In genomic region chr4:63541828-63542227, GRCh38 we compare ENCODE assay signal across 36 cellular contexts.
"Had no signal": no experiment of that assay in that cellular context is flagged by ENCODE, and none has a peak within 500 bp of the region (broad histone marks: within the 10 kb centered on the region; RNA-seq: fewer than 3 reads in every experiment).

No MANE protein-coding gene starts in this region.

- ATAC-seq: activated CD8-positive, alpha-beta T cell treated with anti-CD3 and anti-CD28 coated beads for 36 hours; activated naive CD8-positive, alpha-beta T cell treated with anti-CD3 and anti-CD28 coated beads, Interleukin-2, amount 50 U/mL, for 24 hours; activated T-cell treated with anti-CD3 and anti-CD28 coated beads, Interleukin-2, amount 50 U/mL, for 4 hours; activated T-cell treated with anti-CD3 and anti-CD28 coated beads, Interleukin-2, amount 50 U/mL, for 72 hours; activated T-helper 17 cell treated with anti-CD3 and anti-CD28 coated beads, Interleukin-2, amount 50 U/mL, for 72 hours had no signal

- H3K27me3 ChIP-seq: ascending aorta, cardiac muscle cell had no signal

- H3K27ac ChIP-seq: ascending aorta, cardiac muscle cell, VCaP had no signal

- H3K27me3 Mint-ChIP-seq: activated B cell treated with CpG ODN at 0.5 μM for 24 hours; activated CD4-positive, alpha-beta memory T cell treated with anti-CD3 and anti-CD28 coated beads for 36 hours; activated CD4-positive, alpha-beta T cell treated with anti-CD3 and anti-CD28 coated beads, Interleukin-2, amount 10 ng/mL, durations not matched to agents 24 days and 14 days; activated CD8-positive, alpha-beta T cell treated with anti-CD3 and anti-CD28 coated beads for 36 hours; activated naive CD4-positive, alpha-beta T cell treated with anti-CD3 and anti-CD28 coated beads, Interleukin-2, amount 10 ng/mL, durations not matched to agents 7 days and 5 days; activated naive CD4-positive, alpha-beta T cell treated with anti-CD3 and anti-CD28 coated beads, Interleukin-2, amount 50 U/mL, for 24 hours; activated naive CD8-positive, alpha-beta T cell; activated naive CD8-positive, alpha-beta T cell treated with anti-CD3 and anti-CD28 coated beads, Interleukin-2, amount 10 ng/mL, durations not matched to agents 7 days and 5 days; activated naive CD8-positive, alpha-beta T cell treated with anti-CD3 and anti-CD28 coated beads, Interleukin-2, amount 50 U/mL, for 24 hours; activated T-helper 17 cell treated with anti-CD3 and anti-CD28 coated beads, Interleukin-2, amount 50 U/mL, for 72 hours; central memory CD8-positive, alpha-beta T cell had no signal

- H3K4me3 Mint-ChIP-seq: activated B cell treated with CpG ODN at 0.5 μM for 24 hours; activated CD4-positive, alpha-beta memory T cell treated with anti-CD3 and anti-CD28 coated beads for 36 hours; activated CD4-positive, alpha-beta T cell treated with anti-CD3 and anti-CD28 coated beads, Interleukin-2, amount 10 ng/mL, durations not matched to agents 24 days and 14 days; activated CD8-positive, alpha-beta T cell treated with anti-CD3 and anti-CD28 coated beads for 36 hours; activated naive CD4-positive, alpha-beta T cell treated with anti-CD3 and anti-CD28 coated beads, Interleukin-2, amount 10 ng/mL, durations not matched to agents 7 days and 5 days; activated naive CD4-positive, alpha-beta T cell treated with anti-CD3 and anti-CD28 coated beads, Interleukin-2, amount 50 U/mL, for 24 hours; activated naive CD8-positive, alpha-beta T cell; activated naive CD8-positive, alpha-beta T cell treated with anti-CD3 and anti-CD28 coated beads, Interleukin-2, amount 10 ng/mL, durations not matched to agents 7 days and 5 days; activated naive CD8-positive, alpha-beta T cell treated with anti-CD3 and anti-CD28 coated beads, Interleukin-2, amount 50 U/mL, for 24 hours; activated T-cell treated with anti-CD3 and anti-CD28 coated beads, Interleukin-2, amount 50 U/mL, for 4 hours; activated T-cell treated with anti-CD3 and anti-CD28 coated beads, Interleukin-2, amount 50 U/mL, for 72 hours; activated T-helper 1 cell treated with anti-CD3 and anti-CD28 coated beads, Interleukin-12 subunit alpha, Interleukin-12 subunit beta, Interleukin-2, Interleukin-4 antibody, amounts not matched to agents 30 ng/mL and 10 ng/mL and 1 ng/mL, durations not matched to agents 14 hours and 24 hours and 36 hours; activated T-helper 17 cell treated with anti-CD3 and anti-CD28 coated beads, Interleukin-2, amount 50 U/mL, for 72 hours; brain; central memory CD8-positive, alpha-beta T cell; T-helper 1 cell treated with Interleukin-12 subunit alpha and Interleukin-12 subunit beta and Interleukin-4 antibody, amounts not matched to agents 30 μg/mL and 1 μg/mL, for 36 hours; T-helper 2 cell treated with Interferon-gamma antibody and Interleukin-4, amounts not matched to agents 5 μg/mL and 100 μg/mL, for 36 hours had no signal

- H3K4me1 ChIP-seq: ascending aorta had no signal

- H3K27ac Mint-ChIP-seq: activated B cell treated with CpG ODN at 0.5 μM for 24 hours; activated CD4-positive, alpha-beta memory T cell treated with anti-CD3 and anti-CD28 coated beads for 36 hours; activated CD4-positive, alpha-beta T cell treated with anti-CD3 and anti-CD28 coated beads, Interleukin-2, amount 10 ng/mL, durations not matched to agents 24 days and 14 days; activated CD8-positive, alpha-beta T cell treated with anti-CD3 and anti-CD28 coated beads for 36 hours; activated naive CD4-positive, alpha-beta T cell treated with anti-CD3 and anti-CD28 coated beads, Interleukin-2, amount 10 ng/mL, durations not matched to agents 7 days and 5 days; activated naive CD4-positive, alpha-beta T cell treated with anti-CD3 and anti-CD28 coated beads, Interleukin-2, amount 50 U/mL, for 24 hours; activated naive CD8-positive, alpha-beta T cell; activated naive CD8-positive, alpha-beta T cell treated with anti-CD3 and anti-CD28 coated beads, Interleukin-2, amount 10 ng/mL, durations not matched to agents 7 days and 5 days; activated naive CD8-positive, alpha-beta T cell treated with anti-CD3 and anti-CD28 coated beads, Interleukin-2, amount 50 U/mL, for 24 hours; activated T-cell treated with anti-CD3 and anti-CD28 coated beads, Interleukin-2, amount 50 U/mL, for 72 hours; activated T-helper 1 cell treated with anti-CD3 and anti-CD28 coated beads, Interleukin-12 subunit alpha, Interleukin-12 subunit beta, Interleukin-2, Interleukin-4 antibody, amounts not matched to agents 30 ng/mL and 10 ng/mL and 1 ng/mL, durations not matched to agents 14 hours and 24 hours and 36 hours; activated T-helper 17 cell treated with anti-CD3 and anti-CD28 coated beads, Interleukin-2, amount 50 U/mL, for 72 hours; brain; T-helper 1 cell treated with Interleukin-12 subunit alpha and Interleukin-12 subunit beta and Interleukin-4 antibody, amounts not matched to agents 30 μg/mL and 1 μg/mL, for 36 hours; T-helper 2 cell treated with Interferon-gamma antibody and Interleukin-4, amounts not matched to agents 5 μg/mL and 100 μg/mL, for 36 hours had no signal

- DNase-seq: activated B cell treated with CpG ODN at 0.5 μM for 24 hours; activated CD4-positive, alpha-beta memory T cell treated with anti-CD3 and anti-CD28 coated beads for 36 hours; activated CD4-positive, alpha-beta T cell treated with anti-CD3 and anti-CD28 coated beads for 4 hours; activated CD4-positive, alpha-beta T cell treated with anti-CD3 and anti-CD28 coated beads, Interleukin-2, amount 10 ng/mL, durations not matched to agents 24 days and 14 days; activated CD4-positive, alpha-beta T cell treated with anti-CD3 and anti-CD28 coated beads, Interleukin-2, amount 50 U/mL, for 1 hour; activated CD4-positive, alpha-beta T cell treated with anti-CD3 and anti-CD28 coated beads, Interleukin-2, amount 50 U/mL, for 4 hours; activated CD4-positive, CD25-positive, alpha-beta regulatory T cell treated with anti-CD3 and anti-CD28 coated beads, Interleukin-2, amount 50 U/mL, for 72 hours; activated CD8-positive, alpha-beta memory T cell treated with anti-CD3 and anti-CD28 coated beads, Interleukin-2, amount 50 U/mL, for 4 hours; activated CD8-positive, alpha-beta T cell treated with anti-CD3 and anti-CD28 coated beads for 36 hours; activated effector memory CD4-positive, alpha-beta T cell treated with anti-CD3 and anti-CD28 coated beads, Interleukin-2, amount 50 U/mL, for 16 hours; activated naive CD4-positive, alpha-beta T cell treated with anti-CD3 and anti-CD28 coated beads, Interleukin-2, amount 10 ng/mL, durations not matched to agents 7 days and 5 days; activated naive CD4-positive, alpha-beta T cell treated with Interleukin-2 at 50 U/mL for 16 hours; activated naive CD8-positive, alpha-beta T cell treated with anti-CD3 and anti-CD28 coated beads, Interleukin-2, amount 10 ng/mL, durations not matched to agents 7 days and 5 days; activated naive CD8-positive, alpha-beta T cell treated with anti-CD3 and anti-CD28 coated beads, Interleukin-2, amount 50 U/mL, for 24 hours; activated T-cell treated with anti-CD3 and anti-CD28 coated beads for 4 hours; activated T-cell treated with anti-CD3 and anti-CD28 coated beads, Interleukin-2, amount 50 U/mL, for 1 hour; activated T-cell treated with anti-CD3 and anti-CD28 coated beads, Interleukin-2, amount 50 U/mL, for 4 hours; activated T-cell treated with anti-CD3 and anti-CD28 coated beads, Interleukin-2, amount 50 U/mL, for 72 hours; amygdala; anterior cingulate cortex; caudate nucleus; cerebellar nuclear complex; T-helper 1 cell; T-helper 2 cell; T-helper 9 cell had no signal

- H3K36me3 ChIP-seq: ascending aorta, cardiac muscle cell had no signal

- H3K36me3 Mint-ChIP-seq: activated CD4-positive, alpha-beta memory T cell treated with anti-CD3 and anti-CD28 coated beads for 36 hours; activated naive CD4-positive, alpha-beta T cell treated with anti-CD3 and anti-CD28 coated beads, Interleukin-2, amount 10 ng/mL, durations not matched to agents 7 days and 5 days; activated naive CD4-positive, alpha-beta T cell treated with anti-CD3 and anti-CD28 coated beads, Interleukin-2, amount 50 U/mL, for 24 hours; activated naive CD8-positive, alpha-beta T cell; activated naive CD8-positive, alpha-beta T cell treated with anti-CD3 and anti-CD28 coated beads, Interleukin-2, amount 10 ng/mL, durations not matched to agents 7 days and 5 days; brain had no signal

- H3K4me3 ChIP-seq: ascending aorta, cardiac muscle cell had no signal

- H3K4me1 Mint-ChIP-seq: activated B cell treated with CpG ODN at 0.5 μM for 24 hours; activated CD4-positive, alpha-beta T cell treated with anti-CD3 and anti-CD28 coated beads, Interleukin-2, amount 10 ng/mL, durations not matched to agents 24 days and 14 days; activated naive CD4-positive, alpha-beta T cell treated with anti-CD3 and anti-CD28 coated beads, Interleukin-2, amount 10 ng/mL, durations not matched to agents 7 days and 5 days; activated naive CD4-positive, alpha-beta T cell treated with anti-CD3 and anti-CD28 coated beads, Interleukin-2, amount 50 U/mL, for 24 hours; activated naive CD8-positive, alpha-beta T cell treated with anti-CD3 and anti-CD28 coated beads, Interleukin-2, amount 10 ng/mL, durations not matched to agents 7 days and 5 days; activated naive CD8-positive, alpha-beta T cell treated with anti-CD3 and anti-CD28 coated beads, Interleukin-2, amount 50 U/mL, for 24 hours; activated T-helper 17 cell treated with anti-CD3 and anti-CD28 coated beads, Interleukin-2, amount 50 U/mL, for 72 hours; brain; central memory CD8-positive, alpha-beta T cell had no signal
